8 cellular contexts compared by ENCODE assay signal in the genomic region with DNA sequence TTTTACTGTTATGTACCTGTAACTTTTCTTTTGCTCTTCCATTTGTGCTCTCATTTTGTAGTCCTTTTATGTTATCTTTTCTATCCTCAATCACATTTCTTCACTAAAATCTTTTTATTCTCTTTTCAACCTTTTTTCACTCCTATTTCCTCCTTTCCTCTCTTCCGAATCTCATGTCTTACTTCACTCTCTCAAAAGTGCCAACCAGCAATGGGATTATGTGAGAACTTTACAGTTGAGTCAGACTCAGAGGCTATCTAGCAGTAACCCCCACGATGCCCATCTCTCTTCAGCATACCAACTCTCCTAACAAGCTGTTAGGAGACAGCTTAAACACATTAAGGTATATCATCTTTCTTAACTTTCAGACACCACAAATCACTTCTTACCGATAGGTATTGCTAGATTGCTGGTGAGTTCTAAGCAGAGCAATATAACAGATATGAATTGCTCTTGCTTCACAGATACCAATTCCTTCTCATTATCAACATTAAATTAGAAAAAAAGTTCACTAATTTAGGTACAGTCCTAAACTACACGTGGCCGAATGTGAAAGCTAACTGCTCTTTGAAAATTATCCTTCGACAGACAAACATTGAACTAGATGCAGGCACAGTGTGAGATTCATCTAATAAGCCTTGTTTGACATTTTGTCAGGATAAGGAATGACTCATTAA. TPM values are rescaled to one million over a fixed set of nuclear protein-coding genes. Genes with fewer than 3 reads are reported as not detected.
DNase-seq lines count a peak whose midpoint lies in the region; ATAC-seq and TF ChIP-seq lines count a peak whose summit lies in the region.

No MANE protein-coding gene starts in this region.

- H3K4me3 ChIP-seq in NT2/D1 (ENCODE audit: insufficient read length, low read depth) (peak overlapping the region; percentile 68), endodermal cell (ENCODE audit: low read length) (peak overlapping the region; percentile 95), osteoblast (ENCODE audit: insufficient read depth, low read length) (no peak overlapping the region)

- H3K4me3 Mint-ChIP-seq in Calu3 (ENCODE audit: low read depth, unreplicated experiment) (peak overlapping the region; percentile 90), endodermal cell (peak overlapping the region; percentile 68)

- no peaks in the 10 kb centered on the region for H4K20me1 ChIP-seq in osteoblast (ENCODE audit: insufficient read depth, low read length)

- no peaks in the 10 kb centered on the region for H3K9me3 ChIP-seq in NT2/D1 (ENCODE audit: insufficient read depth, low read length)
- H3K9me3 ChIP-seq in endodermal cell (ENCODE audit: control insufficient read depth, low read length): peaks cover 12% of the 10 kb centered on the region
- no peaks in the 10 kb centered on the region for H3K9me3 ChIP-seq in osteoblast (ENCODE audit: low read depth, low read length)

- DNase-seq in Calu3 (no peak), NT2/D1 (ENCODE audit: low read depth, low spot score) (no peak), endodermal cell (no peak), osteoblast (ENCODE audit: insufficient read length, low spot score, missing footprints) (no peak), NCI-H146 treated with DMSO at 0.1 percent for 48 hours (lab: John Stamatoyannopoulos, UW; ENCODE audit: unreplicated experiment) (no peak), omental fat pad (ENCODE audit: low spot score) (no peak)

- H3K27ac ChIP-seq in endodermal cell (ENCODE audit: low read depth, low read length) (no peak overlapping the region), osteoblast (ENCODE audit: low read depth, low read length) (no peak overlapping the region)

- ATAC-seq in GM21737 (IDR thresholded peaks at IDR 0.05; ENCODE audit: unreplicated experiment): no peak
- no peak for ATAC-seq in GM21367 (IDR thresholded peaks at IDR 0.05; ENCODE audit: unreplicated experiment)
- ATAC-seq in omental fat pad (ENCODE audit: low FRiP score): no peak

- no peaks in the 10 kb centered on the region for H3K79me2 ChIP-seq in osteoblast (ENCODE audit: insufficient read depth, low read length)

- intact Hi-C loops in Calu3 (cut with micrococcal nuclease; ENCODE audit: unreplicated experiment): loop anchor here (5.0 kb wide), 1 partner anchor 35 kb away; no protein-coding TSS in a partner anchor

- H3K36me3 Mint-ChIP-seq in Calu3 (ENCODE audit: insufficient read depth, unreplicated experiment): peaks cover 15% of the 10 kb centered on the region
- peaks cover 16% of the 10 kb centered on the region for H3K36me3 Mint-ChIP-seq in endodermal cell (ENCODE audit: low read depth)

- H3K27me3 ChIP-seq in NT2/D1 (ENCODE audit: insufficient read depth, insufficient read length) (peaks cover 12% of the 10 kb centered on the region), endodermal cell (ENCODE audit: control insufficient read depth, insufficient read depth, low read length, poor library complexity, severe bottlenecking) (no peaks in the 10 kb centered on the region), osteoblast (ENCODE audit: insufficient read depth, low read length) (peaks cover 49% of the 10 kb centered on the region)

- no peaks in the 10 kb centered on the region for H3K36me3 ChIP-seq in NT2/D1 (ENCODE audit: insufficient read depth, insufficient read length, low read length)
- H3K36me3 ChIP-seq in endodermal cell (ENCODE audit: control insufficient read depth, insufficient read depth, low read length): peaks cover 32% of the 10 kb centered on the region
- no peaks in the 10 kb centered on the region for H3K36me3 ChIP-seq in osteoblast (ENCODE audit: insufficient read depth, low read length)

- BruUV-seq in Calu3 (replicated peaks; lab: Mats Ljungman, UMichigan): TSS peak; percentile 38

- peaks cover 24% of the 10 kb centered on the region for H3K4me1 Mint-ChIP-seq in Calu3 (ENCODE audit: low read depth, unreplicated experiment)
- H3K4me1 Mint-ChIP-seq in endodermal cell: peaks cover 38% of the 10 kb centered on the region

- TF ChIP-seq CTCF in Calu3 (IDR thresholded peaks at IDR 0.05; ENCODE audit: unreplicated experiment) (no peak), endodermal cell (conservative IDR thresholded peaks at IDR 0.05) (no peak), osteoblast (IDR thresholded peaks at IDR 0.05; ENCODE audit: extremely low read depth, low read depth, low read length) (no peak), omental fat pad (IDR thresholded peaks at IDR 0.05) (no peak)

- CTCF ChIA-PET in Calu3 (lab: Charles Lee): interaction anchor here (0.6 to 1.0 kb wide), 2 partner anchors 34 to 658 kb away, joined by 3 read pairs; no protein-coding TSS in a partner anchor

- H2AFZ ChIP-seq in osteoblast (ENCODE audit: low read length): no peak overlapping the region

- WGBS in endodermal cell (ENCODE audit: insufficient coverage in 1 of 2, insufficient read length in 1 of 2), 2 experiments: 56 to 79% methylated on average over 4 to 6 of the region's 6 CpGs

- peak overlapping the region; percentile 76 for H3K9ac ChIP-seq in NT2/D1 (ENCODE audit: insufficient read length, low read depth)
- peak overlapping the region; percentile 80 for H3K9ac ChIP-seq in endodermal cell (ENCODE audit: extremely low read depth, low read length, poor library complexity, severe bottlenecking)

- no peaks in the 10 kb centered on the region for H3K27me3 Mint-ChIP-seq in Calu3 (ENCODE audit: unreplicated experiment)
- H3K27me3 Mint-ChIP-seq in endodermal cell (ENCODE audit: insufficient read depth): peaks cover 22% of the 10 kb centered on the region

- H3K4me1 ChIP-seq in NT2/D1 (ENCODE audit: insufficient read depth, insufficient read length) (no peaks in the 10 kb centered on the region), endodermal cell (ENCODE audit: control insufficient read depth, insufficient read depth, low read length) (no peaks in the 10 kb centered on the region), osteoblast (ENCODE audit: insufficient read depth, low read length) (peaks cover 9% of the 10 kb centered on the region)

- H3K27ac Mint-ChIP-seq in Calu3 (ENCODE audit: unreplicated experiment) (no peak overlapping the region), endodermal cell (no peak overlapping the region)

- peak overlapping the region; percentile 96 for H3K4me2 ChIP-seq in osteoblast (ENCODE audit: insufficient read depth, low read length)

- H3K9me3 Mint-ChIP-seq in Calu3 (ENCODE audit: low read depth, unreplicated experiment): peaks cover 1% of the 10 kb centered on the region
- H3K9me3 Mint-ChIP-seq in endodermal cell: peaks cover 15% of the 10 kb centered on the region

RNA-seq across cellular contexts. Expression of gene FAM184A, which starts 1.4 kb away (rescaled TPM):
- total RNA-seq in Calu3 (2022) (8.2 and 8.6 TPM in 2 replicates), endodermal cell (100 to 1,000 TPM; 205 to 216 TPM), osteoblast (under 0.01 and 0.36 TPM in 2 replicates), omental fat pad (10 to 100 TPM in 1 of 4 donors, 1 to 10 TPM in 3; 3.0 to 14.3 (median 6.3) TPM)
- polyA plus RNA-seq in endodermal cell (2013, experiment 1 of 2): 64.9 TPM
- 72.0 TPM for polyA plus RNA-seq in endodermal cell (2013, experiment 2 of 2)

Comparison
In these comparisons a context has a peak if more than half of its experiments do, and no peak if none do; other contexts are left out.
1. RNA of gene FAM184A, which starts 1.4 kb away (total RNA-seq): 205 to 216 TPM in endodermal cell; 8.2 to 8.6 TPM in Calu3, 3.0 to 14.3 TPM in omental fat pad and under 0.01 to 0.36 TPM in osteoblast; every median in the first group is over 10 times any median in the second.